In the genomic region with DNA sequence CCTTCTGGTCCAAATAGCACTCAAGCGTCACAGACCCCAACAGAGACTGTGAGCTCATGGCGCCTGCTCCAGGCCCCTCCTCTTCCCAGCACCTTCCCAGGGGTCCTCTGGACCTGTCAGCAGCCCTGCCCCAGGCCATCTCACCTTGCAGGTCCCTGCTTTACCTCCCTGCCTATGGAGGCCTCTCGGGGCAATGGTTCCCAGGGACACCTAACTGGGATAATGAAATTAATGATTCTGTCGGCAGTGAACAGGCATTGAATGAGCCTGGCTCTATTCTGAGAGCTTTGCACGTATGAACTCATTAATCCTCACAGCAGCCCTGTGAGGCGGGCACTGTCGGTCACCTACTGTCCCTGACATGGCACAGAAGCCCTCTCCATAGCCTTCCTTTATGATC, we compare ENCODE assay signal across 24 cellular contexts. TPM values are rescaled to one million over a fixed set of nuclear protein-coding genes. Genes with fewer than 3 reads are reported as not detected.
A peak's percentile ranks its signal among the peaks of the same experiment; 100 is the strongest.
DNase-seq lines count a peak whose midpoint lies in the region; ATAC-seq and TF ChIP-seq lines count a peak whose summit lies in the region.
"Had no signal": no experiment of that assay in that cellular context is flagged by ENCODE, and none has a peak within 500 bp of the region (broad histone marks: within the 10 kb centered on the region; RNA-seq: fewer than 3 reads in every experiment).

No MANE protein-coding gene starts in this region.

- H3K79me1 ChIP-seq in neuronal stem cell (ENCODE audit: low read depth, low read length) = peaks cover 3% of the 10 kb centered on the region

- no peak overlapping the region for H4K8ac ChIP-seq in neuronal stem cell (ENCODE audit: low read depth, low read length)

- no peak overlapping the region for H3K4me3 Mint-ChIP-seq in brain
- H3K4me3 Mint-ChIP-seq: CD4-positive, alpha-beta memory T cell had no signal

- H3K27me3 Mint-ChIP-seq in brain = no peaks in the 10 kb centered on the region

- H4K91ac ChIP-seq in neuronal stem cell (ENCODE audit: low read depth, low read length, poor library complexity) = no peak overlapping the region

- no peak for ATAC-seq in RWPE2 (ENCODE audit: low read depth)
- ATAC-seq in HG02610 (IDR thresholded peaks at IDR 0.05; ENCODE audit: unreplicated experiment) = no peak
- no peak for ATAC-seq in GM19397 (IDR thresholded peaks at IDR 0.05; ENCODE audit: unreplicated experiment)
- ATAC-seq in GM18909 (IDR thresholded peaks at IDR 0.05; ENCODE audit: poor library complexity, unreplicated experiment) = no peak

- H2AFZ ChIP-seq in neuronal stem cell (ENCODE audit: low read length) = no peak overlapping the region
- H2AFZ ChIP-seq: PC-9 had no signal

- H3K4ac ChIP-seq in neuronal stem cell (ENCODE audit: low read length) = no peak overlapping the region

- no CpG with 5 or more reads among the region's 7 CpGs for WGBS in neuronal stem cell (ENCODE audit: extremely low coverage in 2 of 2, insufficient read length in 2 of 2, insufficient replicate concordance in 1 of 2), 2 donors
- WGBS in suprapubic skin = 95% methylated on average over 7 of the region's 7 CpGs

- no peak overlapping the region for H3K9ac ChIP-seq in neuronal stem cell (ENCODE audit: low read depth, low read length, poor library complexity)
- H3K9ac ChIP-seq: KMS-11 had no signal

- peak; percentile 31 for DNase-seq in RWPE2 (ENCODE audit: low spot score)
- DNase-seq in neuronal stem cell (ENCODE audit: low spot score) = no peak
- no peak for DNase-seq in suprapubic skin (ENCODE audit: low spot score in 2 of 2)
- DNase-seq: C1 segment of cervical spinal cord; CD4-positive, alpha-beta memory T cell; COR-L47; DMS53; HCEC 1CT; MM.1S; NCI-H2029 treated with DMSO at 0.1 percent for 48 hours; NCI-H2227 treated with DMSO at 0.1 percent for 48 hours; NCI-H526 treated with DMSO at 0.1 percent for 48 hours; PC-9; SHP77 treated with DMSO at 0.1 percent for 48 hours had no signal

- H3K36me3 Mint-ChIP-seq in brain = peaks cover 35% of the 10 kb centered on the region
- H3K36me3 Mint-ChIP-seq: CD4-positive, alpha-beta memory T cell; IgD-negative memory B cell had no signal

- no peak overlapping the region for H2BK12ac ChIP-seq in neuronal stem cell (ENCODE audit: low read length)

- H2BK15ac ChIP-seq in neuronal stem cell (ENCODE audit: low read length) = no peak overlapping the region

- H2AK5ac ChIP-seq in neuronal stem cell (ENCODE audit: low read depth, low read length) = no peak overlapping the region

- H3K4me1 ChIP-seq in RWPE2 (ENCODE audit: insufficient read depth, poor library complexity, severe bottlenecking) (no peaks in the 10 kb centered on the region), neuronal stem cell (ENCODE audit: control insufficient read depth in 2 of 2, insufficient read depth in 1 of 2, low read depth in 1 of 2, low read length in 2 of 2) (peaks cover 0 to 13% of the 10 kb centered on the region in 2 donors), suprapubic skin (peaks cover 12% of the 10 kb centered on the region)

- no peaks in the 10 kb centered on the region for H3K36me3 ChIP-seq in RWPE2 (ENCODE audit: low read depth)
- peaks cover 0 to 3% of the 10 kb centered on the region in 2 donors for H3K36me3 ChIP-seq in neuronal stem cell (replicated peaks in 1 of 2; ENCODE audit: control insufficient read depth in 2 of 2, insufficient read depth in 2 of 2, low read length in 2 of 2)
- H3K36me3 ChIP-seq in suprapubic skin = no peaks in the 10 kb centered on the region

- H3K4me2 ChIP-seq in neuronal stem cell (ENCODE audit: insufficient read depth, low read length, poor library complexity, severe bottlenecking) = no peak overlapping the region
- H3K4me2 ChIP-seq: KMS-11, PC-9 had no signal

- H3K23ac ChIP-seq in neuronal stem cell (ENCODE audit: low read depth, low read length, poor library complexity) = no peak overlapping the region

- H3K9me3 ChIP-seq in RWPE2 (ENCODE audit: severe bottlenecking) (no peaks in the 10 kb centered on the region), neuronal stem cell (replicated peaks in 1 of 2; ENCODE audit: control insufficient read depth in 2 of 2, insufficient read depth in 1 of 2, low read depth in 1 of 2, low read length in 2 of 2) (peaks cover 0 to 11% of the 10 kb centered on the region in 2 donors), suprapubic skin (no peaks in the 10 kb centered on the region)

- peak overlapping the region; percentile 8 for H2BK5ac ChIP-seq in neuronal stem cell (ENCODE audit: low read length)

- no peak for TF ChIP-seq EP300 in suprapubic skin (IDR thresholded peaks at IDR 0.05)

- H3K4me1 Mint-ChIP-seq in brain = peaks cover 46% of the 10 kb centered on the region
- H3K4me1 Mint-ChIP-seq: CD4-positive, alpha-beta memory T cell; IgD-negative memory B cell had no signal

- H3K18ac ChIP-seq in neuronal stem cell (ENCODE audit: low read length) = no peak overlapping the region

- peaks cover 0 to 4% (median 0%) of the 10 kb centered on the region in 5 experiments for H3K9me3 Mint-ChIP-seq in brain
- H3K9me3 Mint-ChIP-seq: IgD-negative memory B cell had no signal

- H3K4me3 ChIP-seq in RWPE2 (ENCODE audit: severe bottlenecking) = no peak overlapping the region
- no peak overlapping the region for H3K4me3 ChIP-seq in neuronal stem cell (ENCODE audit: low read length in 2 of 2)
- H3K4me3 ChIP-seq in suprapubic skin = no peak overlapping the region
- H3K4me3 ChIP-seq: PC-9 had no signal

- TF ChIP-seq POLR2A in suprapubic skin (IDR thresholded peaks at IDR 0.05) = no peak

- peak overlapping the region in 3 of 5 experiments; percentile 10 to 67 (median 18) for H3K27ac Mint-ChIP-seq in brain
- H3K27ac Mint-ChIP-seq: CD4-positive, alpha-beta memory T cell; IgD-negative memory B cell had no signal

- TF ChIP-seq CTCF in RWPE2 (IDR thresholded peaks at IDR 0.05; ENCODE audit: poor library complexity, severe bottlenecking) (no peak), brain (conservative IDR thresholded peaks at IDR 0.05) (no peak), suprapubic skin (IDR thresholded peaks at IDR 0.05) (no peak)

- H3K27me3 ChIP-seq in RWPE2 (ENCODE audit: insufficient read depth, poor library complexity, severe bottlenecking) (no peaks in the 10 kb centered on the region), neuronal stem cell (ENCODE audit: control insufficient read depth in 3 of 3, insufficient read depth in 3 of 3, low read depth in 1 of 3, low read length in 3 of 3) (no peaks in the 10 kb centered on the region), suprapubic skin (no peaks in the 10 kb centered on the region)

- no peak overlapping the region for H2BK120ac ChIP-seq in neuronal stem cell (ENCODE audit: low read depth, low read length)

- H3K27ac ChIP-seq in RWPE2 (ENCODE audit: poor library complexity, severe bottlenecking) = no peak overlapping the region
- no peak overlapping the region for H3K27ac ChIP-seq in neuronal stem cell (replicated peaks; ENCODE audit: low read length)
- H3K27ac ChIP-seq in suprapubic skin = peak overlapping the region; percentile 54
- H3K27ac ChIP-seq: KMS-11, PC-9 had no signal

- H3K14ac ChIP-seq in neuronal stem cell (ENCODE audit: low read length) = no peak overlapping the region

RNA-seq across cellular contexts. Expression of gene ADCYAP1R1, which starts 22.9 kb away (rescaled TPM):
- 16.3 TPM for polyA plus RNA-seq in brain (ENCODE audit: insufficient read depth, low read depth, low replicate concordance)
- 4.0 TPM for polyA plus RNA-seq in neuronal stem cell (2013, experiment 1 of 2)
- 3.9 TPM for polyA plus RNA-seq in neuronal stem cell (2013, experiment 2 of 2)
- 1 to 10 TPM in 2 of 4 donors, under 1 TPM in 2; 0.64 to 6.7 (median 1.1) TPM for total RNA-seq in suprapubic skin
- total RNA-seq: A673; CD4-positive, alpha-beta memory T cell; G401; NCI-H460; PC-9; RPMI7951 had no signal
- polyA plus RNA-seq: CD4-positive, alpha-beta memory T cell; IgD-negative memory B cell had no signal
